ENCODE assay signal across 2 cellular contexts in the genomic region with DNA sequence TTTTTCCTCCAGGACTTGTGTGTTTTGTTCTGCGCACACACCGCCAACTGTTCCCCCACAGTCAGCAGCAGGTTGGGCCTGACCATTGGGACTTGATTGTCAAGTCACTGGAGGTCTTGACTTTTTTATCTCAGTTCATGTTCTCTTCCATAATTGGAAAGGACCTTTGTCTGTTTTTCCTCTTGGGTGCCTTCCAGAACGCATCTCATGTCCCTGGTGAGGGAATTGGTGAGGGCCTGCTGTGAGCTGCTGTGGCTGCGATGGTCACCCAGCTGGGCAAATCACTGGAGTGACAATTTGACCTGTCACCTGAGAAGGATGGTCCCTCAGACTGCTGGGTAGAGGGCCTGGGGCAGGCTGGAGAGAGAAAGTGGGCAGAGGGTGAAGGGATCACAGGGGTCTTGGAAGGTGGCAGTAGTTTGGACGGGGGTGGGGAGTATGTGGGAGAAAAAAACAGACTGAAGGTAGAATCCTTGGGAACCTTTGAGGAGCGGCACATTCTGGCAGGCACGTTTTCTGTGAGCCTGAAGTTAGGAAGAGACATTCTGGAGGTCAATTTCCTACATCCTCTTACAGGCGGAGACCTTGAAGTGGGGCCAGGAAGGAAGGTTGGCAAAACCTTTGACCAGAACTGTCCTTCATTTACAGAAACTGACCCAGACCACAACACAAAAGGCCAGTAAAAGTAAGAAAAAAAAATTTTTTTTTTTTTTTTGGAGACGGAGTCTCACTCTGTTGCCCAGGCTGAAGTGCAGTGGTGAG.
TF ChIP-seq lines count a peak whose summit lies in the region.

No MANE protein-coding gene starts in this region.

TF ChIP-seq in IMR-90, 13 proteins besides CTCF, POLR2A, EP300 and RAD21:
- no peak for TF ChIP-seq RFX5 (IDR thresholded peaks at IDR 0.05; ENCODE audit: low read depth, low read length)
- no peak for TF ChIP-seq BHLHE40 (IDR thresholded peaks at IDR 0.05; ENCODE audit: low read depth, low read length)
- TF ChIP-seq SMC3 (IDR thresholded peaks at IDR 0.05; ENCODE audit: low read depth, low read length), result no peak
- TF ChIP-seq NFE2L2 (IDR thresholded peaks at IDR 0.05; ENCODE audit: low read depth, low read length), result no peak
- TF ChIP-seq CEBPB (IDR thresholded peaks at IDR 0.05; ENCODE audit: low read depth, low read length), result no peak
- no peak for TF ChIP-seq CHD1 (IDR thresholded peaks at IDR 0.05; ENCODE audit: low read depth, low read length)
TF ChIP-seq in IMR-90: peak in this region for 0.

TF ChIP-seq in H1, 55 proteins besides CTCF, POLR2A, EP300 and RAD21:
- TF ChIP-seq CTBP2 (IDR thresholded peaks at IDR 0.05; ENCODE audit: borderline replicate concordance, insufficient read depth, insufficient read length, low read length) (no peak), SUZ12 (IDR thresholded peaks at IDR 0.05; ENCODE audit: low read length) (no peak), POLR2AphosphoS5 (IDR thresholded peaks at IDR 0.05; ENCODE audit: low read depth, low read length) (0 out of 2 replicates have a peak, but pooled peaks have one; percentile 18)
TF ChIP-seq in H1: peak in this region for 1.
